Comparison of ENCODE assay signal across 8 cellular contexts in genomic region chr20:3767434-3768341, GRCh38. TPM values are rescaled to one million over a fixed set of nuclear protein-coding genes. Genes with fewer than 3 reads are reported as not detected.
DNase-seq lines count a peak whose midpoint lies in the region; ATAC-seq, FAIRE-seq and TF ChIP-seq lines count a peak whose summit lies in the region.

Gene ADISSP (minus strand): TSS chr20:3767753. CDS start chr20:3760100, 7,653 bp downstream.

- 2% methylated on average over 62 of the region's 80 CpGs for WGBS in HepG2 (ENCODE audit: low lambda C conversion rate)

- TF ChIP-seq POLR2A in HepG2 (IDR thresholded peaks at IDR 0.05; ENCODE audit: insufficient read depth in 1 of 2, low read depth in 2 of 2, low read length in 2 of 2) = peak; percentile 82 to 97

- peak within 1 kb of the TSS; percentile 86 to 94 (median 90) for H3K4me3 Mint-ChIP-seq in CD4-positive, alpha-beta memory T cell
- peak within 1 kb of the TSS; percentile 87 for H3K4me3 Mint-ChIP-seq in activated CD4-positive, alpha-beta memory T cell treated with anti-CD3 and anti-CD28 coated beads for 36 hours

- ATAC-seq in GM19438 (IDR thresholded peaks at IDR 0.05; ENCODE audit: low read depth, unreplicated experiment) (peak; percentile 91), HG03575 (IDR thresholded peaks at IDR 0.05; ENCODE audit: extremely low read depth, insufficient number of reproducible peaks, low FRiP score, unreplicated experiment) (peak; percentile 86), HepG2 (peak; percentile 92)

- peak; percentile 74 for TF ChIP-seq CTCF in HepG2 (CRISPR knock-in tag; IDR thresholded peaks at IDR 0.05)

- peak within 1 kb of the TSS; percentile 96 to 99 (median 98) for H3K27ac Mint-ChIP-seq in CD4-positive, alpha-beta memory T cell
- H3K27ac Mint-ChIP-seq in activated CD4-positive, alpha-beta memory T cell treated with anti-CD3 and anti-CD28 coated beads for 36 hours = peak within 1 kb of the TSS; percentile 84

- no peaks in the 10 kb centered on the region for H3K9me3 ChIP-seq in CD4-positive, alpha-beta memory T cell (ENCODE audit: control insufficient read depth in 1 of 2, low read length in 2 of 2)
- H3K9me3 ChIP-seq in HepG2 (ENCODE audit: low read length) = no peaks in the 10 kb centered on the region

- peaks cover 25% of the 10 kb centered on the region for H3K4me1 ChIP-seq in CD4-positive, alpha-beta memory T cell (ENCODE audit: insufficient read depth, low read length)
- H3K4me1 ChIP-seq in HepG2 (ENCODE audit: insufficient read depth, low read length) = peaks cover 74% of the 10 kb centered on the region

- peaks cover 0 to 2% (median 0%) of the 10 kb centered on the region in 8 donors for H3K9me3 Mint-ChIP-seq in CD4-positive, alpha-beta memory T cell
- H3K9me3 Mint-ChIP-seq in activated CD4-positive, alpha-beta memory T cell treated with anti-CD3 and anti-CD28 coated beads for 36 hours = no peaks in the 10 kb centered on the region

- in situ Hi-C loops in HepG2 (cut with HindIII; ENCODE audit: extremely low pct_ligation_motif_present, low pct_unique_long_range_greater_than_20kb) = no loop called here

- TF ChIP-seq EP300 in HepG2 (IDR thresholded peaks at IDR 0.05; ENCODE audit: low read depth in 2 of 2, low read length in 2 of 2) = 0 out of 4 replicates have a peak, but pooled peaks of 1 of the 2 experiments have one; percentile 10
- TF ChIP-seq EP300 in HepG2 (CRISPR knock-in tag; IDR thresholded peaks at IDR 0.05; ENCODE audit: borderline replicate concordance) = no peak; the same call in 1 of the 2 replicates

- no peaks in the 10 kb centered on the region for H4K20me1 ChIP-seq in HepG2 (ENCODE audit: insufficient read depth, low read length)

- H3K9ac ChIP-seq in HepG2 (ENCODE audit: insufficient read depth, low read depth, low read length) = peak within 1 kb of the TSS; percentile 81

- H3K4me1 Mint-ChIP-seq in CD4-positive, alpha-beta memory T cell = peaks cover 9 to 27% (median 17%) of the 10 kb centered on the region in 4 donors
- H3K4me1 Mint-ChIP-seq in activated CD4-positive, alpha-beta memory T cell treated with anti-CD3 and anti-CD28 coated beads for 36 hours (ENCODE audit: low read depth) = peaks cover 23% of the 10 kb centered on the region

- H2AFZ ChIP-seq in HepG2 (ENCODE audit: low read length) = no peak within 1 kb of the TSS

- H3K4me3 ChIP-seq in CD4-positive, alpha-beta memory T cell (ENCODE audit: low read length in 2 of 2) = peak within 1 kb of the TSS; percentile 69 to 90
- peak within 1 kb of the TSS; percentile 72 to 93 (median 89) for H3K4me3 ChIP-seq in HepG2 (replicated peaks in 1 of 3; ENCODE audit: insufficient read depth in 1 of 3, low read depth in 2 of 3, low read length in 3 of 3)

- peak; percentile 87 for FAIRE-seq in HepG2 (lab: Jason Lieb, UNC)

- H3K4me2 ChIP-seq in HepG2 (ENCODE audit: low read depth, low read length) = peak within 1 kb of the TSS; percentile 97

- H3K27me3 Mint-ChIP-seq in CD4-positive, alpha-beta memory T cell = peaks cover 0 to 2% of the 10 kb centered on the region in 2 donors
- no peaks in the 10 kb centered on the region for H3K27me3 Mint-ChIP-seq in activated CD4-positive, alpha-beta memory T cell treated with anti-CD3 and anti-CD28 coated beads for 36 hours

- intact Hi-C loops in CD4-positive, alpha-beta memory T cell (cut with micrococcal nuclease) = loop anchor here (1.0 to 5.0 kb wide), 8 partner anchors 14 to 250 kb away; partner anchors contain the start of genes AP5S1, CDC25B, PANK2 and RNF24
- intact Hi-C loops in activated CD4-positive, alpha-beta memory T cell treated with anti-CD3 and anti-CD28 coated beads for 36 hours (cut with micrococcal nuclease) = loop anchor here (1.0 to 5.0 kb wide), 4 partner anchors 14 to 45 kb away; partner anchors contain the start of gene SPEF1
- intact Hi-C loops in HepG2 (cut with micrococcal nuclease; ENCODE audit: unreplicated experiment) = loop anchor here (1.0 kb wide), 2 partner anchors 14 kb away; partner anchors contain the start of gene SPEF1

- CTCF ChIA-PET in CD4-positive, alpha-beta memory T cell (lab: Charles Lee; ENCODE audit: partially characterized antibody) = interaction anchor here (0.8 to 4.9 kb wide), 17 partner anchors 10 to 316 kb away, joined by 3 to 64 read pairs (median 5); partner anchors contain the start of genes AP5S1, CENPB and SPEF1
- CTCF ChIA-PET in activated CD4-positive, alpha-beta memory T cell treated with anti-CD3 and anti-CD28 coated beads for 36 hours (lab: Charles Lee) = interaction anchor here (0.6 to 3.4 kb wide), 23 partner anchors 10 to 1047 kb away, joined by 3 to 30 read pairs (median 6); partner anchors contain the start of genes AP5S1, CDC25B, CENPB and RNF24
- CTCF ChIA-PET in HepG2 (lab: Yijun Ruan, JAX; ENCODE audit: low intra/inter-chr PET ratio, low total read pairs) = interaction anchor here (1.0 to 2.7 kb wide), 7 partner anchors 10 to 91 kb away, joined by 3 to 11 read pairs (median 7); partner anchors contain the start of genes AP5S1 and SPEF1

- TF ChIP-seq RAD21 in HepG2 (CRISPR knock-in tag; IDR thresholded peaks at IDR 0.05) = peak; percentile 23

- no TSS peak for BruUV-seq in HepG2 (replicated peaks; lab: Mats Ljungman, UMichigan)

- H3K79me2 ChIP-seq in HepG2 (ENCODE audit: insufficient read depth, low read length) = peaks cover 22% of the 10 kb centered on the region

- H3K27ac ChIP-seq in CD4-positive, alpha-beta memory T cell (ENCODE audit: low read depth, low read length) = peak within 1 kb of the TSS; percentile 98
- peak within 1 kb of the TSS; percentile 75 for H3K27ac ChIP-seq in HepG2 (ENCODE audit: extremely low read length, insufficient read depth, low read length)

- DNase-seq in CD4-positive, alpha-beta memory T cell = peak; percentile 93 to 96 (median 95)
- DNase-seq in NCI-H82 treated with DMSO at 0.1 percent for 48 hours (lab: John Stamatoyannopoulos, UW; ENCODE audit: unreplicated experiment) (peak; percentile 89), dermis microvascular lymphatic vessel endothelial cell (ENCODE audit: low read depth in 2 of 2) (peak; percentile 93 to 99), HepG2 (ENCODE audit: low spot score) (peak; percentile 99)
- peak; percentile 99 for DNase-seq in activated CD4-positive, alpha-beta memory T cell treated with anti-CD3 and anti-CD28 coated beads for 36 hours
- peak; percentile 97 for DNase-seq in stimulated activated CD4-positive, alpha-beta T cell treated with anti-CD3 and anti-CD28 coated beads, Interleukin-4, amount 100 ng/mL, for 1 hour

- no peaks in the 10 kb centered on the region for H3K27me3 ChIP-seq in CD4-positive, alpha-beta memory T cell (ENCODE audit: insufficient read depth, low read length)
- H3K27me3 ChIP-seq in HepG2 (ENCODE audit: control insufficient read depth in 1 of 2, insufficient read depth in 2 of 2, low read length in 2 of 2) = no peaks in the 10 kb centered on the region

- H3K36me3 Mint-ChIP-seq in CD4-positive, alpha-beta memory T cell = peaks cover 0 to 2% of the 10 kb centered on the region in 2 donors
- H3K36me3 Mint-ChIP-seq in activated CD4-positive, alpha-beta memory T cell treated with anti-CD3 and anti-CD28 coated beads for 36 hours = no peaks in the 10 kb centered on the region

- H3K36me3 ChIP-seq in CD4-positive, alpha-beta memory T cell (ENCODE audit: insufficient read depth, low read length) = no peaks in the 10 kb centered on the region
- no peaks in the 10 kb centered on the region for H3K36me3 ChIP-seq in HepG2 (replicated peaks in 1 of 2; ENCODE audit: control insufficient read depth in 1 of 2, insufficient read depth in 2 of 2, low read length in 2 of 2)

- POLR2A ChIA-PET in CD4-positive, alpha-beta memory T cell (lab: Charles Lee; ENCODE audit: partially characterized antibody) = interaction anchor here (0.7 to 5.0 kb wide), 24 partner anchors 8 to 565 kb away, joined by 3 to 73 read pairs (median 6); partner anchors contain the start of genes AP5S1, CDC25B, CENPB and SPEF1
- POLR2A ChIA-PET in activated CD4-positive, alpha-beta memory T cell treated with anti-CD3 and anti-CD28 coated beads for 36 hours (lab: Charles Lee) = interaction anchor here (0.8 to 3.2 kb wide), 8 partner anchors 11 to 316 kb away, joined by 3 to 25 read pairs (median 6); partner anchors contain the start of genes CDC25B, CENPB and SPEF1
- POLR2A ChIA-PET in HepG2 (lab: Yijun Ruan, JAX) = interaction anchor here (0.7 to 3.4 kb wide), 25 partner anchors 8 to 368 kb away, joined by 3 to 74 read pairs (median 4); partner anchors contain the start of genes AP5S1, CDC25B, CENPB and MAVS

RNA-seq across cellular contexts. Expression of gene ADISSP, which starts in this region (rescaled TPM):
- 10 to 100 TPM; 15.7 to 17.3 TPM for total RNA-seq in CD4-positive, alpha-beta memory T cell
- 10 to 100 TPM; 16.3 to 31.5 TPM for polyA plus RNA-seq in CD4-positive, alpha-beta memory T cell
- total RNA-seq in activated CD4-positive, alpha-beta memory T cell treated with anti-CD3 and anti-CD28 coated beads for 36 hours = 10 to 100 TPM; 50.6 to 51.4 TPM
- 22.1 and 24.0 TPM in 2 replicates for total RNA-seq in dermis microvascular lymphatic vessel endothelial cell
- 70.0 and 90.6 TPM in 2 replicates for total RNA-seq in HepG2 (2016; rRNA removed; fragmentation: Illumina TruSeq; extraction: Trizol)
- 120 and 149 TPM in 2 replicates for total RNA-seq in HepG2 (2016; cell fraction: cytosol; rRNA removed; fragmentation: Illumina TruSeq; extraction: Trizol; ENCODE audit: low read depth)
- total RNA-seq in HepG2 (2016; cell fraction: insoluble cytoplasmic fraction; rRNA removed; fragmentation: Illumina TruSeq; extraction: Trizol) = 67.4 and 89.2 TPM in 2 replicates
- total RNA-seq in HepG2 (2016; cell fraction: membrane; rRNA removed; fragmentation: Illumina TruSeq; extraction: Trizol) = 165 and 207 TPM in 2 replicates
- total RNA-seq in HepG2 (2016; cell fraction: nucleus; rRNA removed; fragmentation: Illumina TruSeq; extraction: Trizol) = 43.5 and 46.5 TPM in 2 replicates
- 38.3 and 51.7 TPM in 2 replicates for polyA plus RNA-seq in HepG2 (2011; rRNA removed)
- polyA plus RNA-seq in HepG2 (2011; cell fraction: cytosol; rRNA removed) = 41.7 and 67.3 TPM in 2 replicates
- polyA plus RNA-seq in HepG2 (2011; cell fraction: nucleus; rRNA removed) = 36.2 and 38.2 TPM in 2 replicates
- 37.4 and 38.4 TPM in 2 replicates for polyA plus RNA-seq in HepG2 (2012)
- polyA plus RNA-seq in HepG2 (2016; cell fraction: cytosol; fragmentation: Illumina TruSeq; extraction: Trizol; ENCODE audit: low read depth) = 210 and 248 TPM in 2 replicates
- 96.6 and 129 TPM in 2 replicates for polyA plus RNA-seq in HepG2 (2016; cell fraction: insoluble cytoplasmic fraction; fragmentation: Illumina TruSeq; extraction: Trizol; ENCODE audit: low read depth)
- 249 and 277 TPM in 2 replicates for polyA plus RNA-seq in HepG2 (2016; cell fraction: membrane; fragmentation: Illumina TruSeq; extraction: Trizol; ENCODE audit: low read depth)
- 90.0 and 101 TPM in 2 replicates for polyA plus RNA-seq in HepG2 (2016; cell fraction: nucleus; fragmentation: Illumina TruSeq; extraction: Trizol; ENCODE audit: insufficient read depth, low read depth)
- 32.0 and 63.5 TPM in 2 replicates for polyA minus RNA-seq in HepG2 (2011; rRNA and poly(A)+ RNA removed; ENCODE audit: low replicate concordance)
- polyA minus RNA-seq in HepG2 (2011; cell fraction: cytosol; rRNA and poly(A)+ RNA removed) = 30.2 and 38.4 TPM in 2 replicates
- 15.2 and 15.3 TPM in 2 replicates for polyA minus RNA-seq in HepG2 (2011; cell fraction: nucleus; rRNA and poly(A)+ RNA removed)

Comparison
In these comparisons a context has a peak if more than half of its experiments do, and no peak if none do; other contexts are left out.
1. Peak in every context shown above with its lines: DNase-seq, ATAC-seq, H3K4me3 ChIP-seq and H3K27ac ChIP-seq.